11 cellular contexts compared by ENCODE assay signal in genomic region chr1:21901473-21901847, GRCh38. TPM values are rescaled to one million over a fixed set of nuclear protein-coding genes. Genes with fewer than 3 reads are reported as not detected.
A peak's percentile ranks its signal among the peaks of the same experiment; 100 is the strongest.
DNase-seq lines count a peak whose midpoint lies in the region; ATAC-seq and TF ChIP-seq lines count a peak whose summit lies in the region.
"Had no signal": no experiment of that assay in that cellular context is flagged by ENCODE, and none has a peak within 500 bp of the region (broad histone marks: within the 10 kb centered on the region; RNA-seq: fewer than 3 reads in every experiment).

No MANE protein-coding gene starts in this region.

- H2BK120ac ChIP-seq in trophoblast cell (ENCODE audit: insufficient read depth, low read length, poor library complexity) = peak overlapping the region; percentile 99

- H3K79me2 ChIP-seq in trophoblast cell (ENCODE audit: control insufficient read depth, insufficient read depth, low read length, poor library complexity) = peaks cover 18% of the 10 kb centered on the region

- peak overlapping the region; percentile 50 for H2AFZ ChIP-seq in trophoblast cell (ENCODE audit: insufficient read depth, low read length, poor library complexity)
- H2AFZ ChIP-seq: hepatocyte had no signal

- TF ChIP-seq EP300 in gastroesophageal sphincter (IDR thresholded peaks at IDR 0.05) = no peak

- no peaks in the 10 kb centered on the region for H3K9me3 ChIP-seq in Panc1 (ENCODE audit: control insufficient read depth, insufficient read depth, low read depth, low read length)
- H3K9me3 ChIP-seq in gastroesophageal sphincter = no peaks in the 10 kb centered on the region
- H3K9me3 ChIP-seq in trophoblast cell (ENCODE audit: insufficient read depth, low read depth, low read length) = no peaks in the 10 kb centered on the region

- peak overlapping the region; percentile 99 for H2BK12ac ChIP-seq in trophoblast cell (ENCODE audit: low read length)

- no CpG with 5 or more reads among the region's 5 CpGs for WGBS in gastroesophageal sphincter (ENCODE audit: low coverage in 1 of 2), 2 donors
- no CpG with 5 or more reads among the region's 5 CpGs for WGBS in trophoblast cell (ENCODE audit: extremely low coverage, insufficient coverage, insufficient read length)

- TF ChIP-seq POLR2A in gastroesophageal sphincter (IDR thresholded peaks at IDR 0.05) = no peak

- peak overlapping the region; percentile 98 for H2BK5ac ChIP-seq in trophoblast cell (ENCODE audit: low read depth, low read length, poor library complexity)

- peak overlapping the region; percentile 49 for H4K12ac ChIP-seq in trophoblast cell (ENCODE audit: low read depth, low read length)

- POLR2A ChIA-PET in Panc1 (lab: Charles Lee) = no interaction called here

- intact Hi-C loops in Panc1 (cut with micrococcal nuclease; ENCODE audit: unreplicated experiment) = no loop called here

- H3K4me2 ChIP-seq in trophoblast cell (ENCODE audit: low read length) = peak overlapping the region; percentile 6
- H3K4me2 ChIP-seq: hepatocyte had no signal

- H3K4me1 ChIP-seq in Panc1 (ENCODE audit: control insufficient read depth, insufficient read depth, low read length) = peaks cover 54% of the 10 kb centered on the region
- peaks cover 9 to 100% (median 93%) of the 10 kb centered on the region in 3 donors for H3K4me1 ChIP-seq in gastroesophageal sphincter
- H3K4me1 ChIP-seq in trophoblast cell (ENCODE audit: control insufficient read depth in 1 of 2, insufficient read depth in 2 of 2, low read length in 2 of 2) = peaks cover 74 to 86% of the 10 kb centered on the region in 2 experiments

- peak overlapping the region; percentile 96 for H3K14ac ChIP-seq in trophoblast cell (ENCODE audit: low read length)

- H3K4ac ChIP-seq in trophoblast cell (ENCODE audit: low read depth, low read length) = peak overlapping the region; percentile 96

- H3K27ac ChIP-seq in Panc1 (ENCODE audit: low read length) = peak overlapping the region; percentile 70
- peak overlapping the region; percentile 61 to 98 (median 98) for H3K27ac ChIP-seq in gastroesophageal sphincter
- H3K27ac ChIP-seq in trophoblast cell (ENCODE audit: low read depth, low read length) = peak overlapping the region; percentile 97
- H3K27ac ChIP-seq: hepatocyte had no signal

- H3K4me3 ChIP-seq in Panc1 (ENCODE audit: low read depth in 2 of 2, low read length in 2 of 2) (no peak overlapping the region), gastroesophageal sphincter (no peak overlapping the region), trophoblast cell (ENCODE audit: low read depth, low read length) (no peak overlapping the region)
- H3K4me3 ChIP-seq: hepatocyte had no signal

- no TSS peak for BruUV-seq in Panc1 (replicated peaks; lab: Mats Ljungman, UMichigan)

- peak overlapping the region; percentile 78 for H4K8ac ChIP-seq in trophoblast cell (ENCODE audit: low read depth, low read length)

- ATAC-seq in Panc1 = peak; percentile 51
- ATAC-seq in gastroesophageal sphincter = no peak
- no peak for ATAC-seq in GM19328 (IDR thresholded peaks at IDR 0.05; ENCODE audit: unreplicated experiment)
- ATAC-seq in activated CD4-positive, CD25-positive, alpha-beta regulatory T cell treated with anti-CD3 and anti-CD28 coated beads, Interleukin-2, amount 50 U/mL, for 24 hours = no peak
- ATAC-seq: activated CD8-positive, alpha-beta memory T cell treated with anti-CD3 and anti-CD28 coated beads, Interleukin-2, amount 10 ng/mL, durations not matched to agents 7 days and 5 days had no signal

- in situ Hi-C loops in Panc1 (cut with HindIII; ENCODE audit: low pct_unique_long_range_greater_than_20kb, low sequenced_read_pairs) = no loop called here

- H4K91ac ChIP-seq in trophoblast cell (ENCODE audit: low read depth, low read length) = peak overlapping the region; percentile 99

- H3K23ac ChIP-seq in trophoblast cell (ENCODE audit: low read length) = no peak overlapping the region

- TF ChIP-seq CTCF in Panc1 (IDR thresholded peaks at IDR 0.05) = no peak
- TF ChIP-seq CTCF in gastroesophageal sphincter (IDR thresholded peaks at IDR 0.05) = peak in 2 of 4 experiments; percentile 28 to 40

- CTCF ChIA-PET in Panc1 (lab: Charles Lee) = no interaction called here

- peak overlapping the region; percentile 50 for H2AK5ac ChIP-seq in trophoblast cell (ENCODE audit: low read length)

- peak overlapping the region; percentile 93 for H3K18ac ChIP-seq in trophoblast cell (ENCODE audit: low read length)

- H3K27me3 ChIP-seq in Panc1 (ENCODE audit: control insufficient read depth, insufficient read depth, low read length) (no peaks in the 10 kb centered on the region), gastroesophageal sphincter (no peaks in the 10 kb centered on the region), trophoblast cell (ENCODE audit: insufficient read depth, low read length) (no peaks in the 10 kb centered on the region)
- H3K27me3 ChIP-seq: hepatocyte had no signal

- H3K79me1 ChIP-seq in trophoblast cell (ENCODE audit: low read length) = peaks cover 69% of the 10 kb centered on the region

- DNase-seq in 8988T = peak; percentile 46
- no peak for DNase-seq in Panc1 (ENCODE audit: low read depth, low spot score)
- DNase-seq in trophoblast cell = no peak
- DNase-seq in activated T-cell treated with anti-CD3 and anti-CD28 coated beads, Interleukin-2, amount 50 U/mL, for 48 hours = no peak
- DNase-seq in GM19238 (ENCODE audit: insufficient read length, low spot score) = no peak
- DNase-seq: activated CD8-positive, alpha-beta memory T cell treated with anti-CD3 and anti-CD28 coated beads, Interleukin-2, amount 10 ng/mL, durations not matched to agents 7 days and 5 days; KBM-7 had no signal

- H3K36me3 ChIP-seq in Panc1 (ENCODE audit: control insufficient read depth, insufficient read depth, low read length) (no peaks in the 10 kb centered on the region), gastroesophageal sphincter (peaks cover 0 to 16% of the 10 kb centered on the region in 2 donors), trophoblast cell (ENCODE audit: control insufficient read depth in 1 of 2, insufficient read depth in 2 of 2, low read length in 2 of 2) (peaks cover 4 to 9% of the 10 kb centered on the region in 2 experiments)

- no peak overlapping the region for H3K9ac ChIP-seq in trophoblast cell (ENCODE audit: low read length)

RNA-seq across cellular contexts. Expression of gene HSPG2, which starts 35.6 kb away (rescaled TPM):
- 171 TPM for total RNA-seq in Panc1 (2021; ENCODE audit: unreplicated experiment)
- 324 TPM for polyA plus RNA-seq in Panc1 (2012; ENCODE audit: insufficient read length)
- 1,000 to 10,000 TPM in 1 of 4 donors, 100 to 1,000 TPM in 3; 311 to 1,021 (median 351) TPM for total RNA-seq in gastroesophageal sphincter
- polyA plus RNA-seq in trophoblast cell (2013) = 97.2 and 106 TPM in 2 replicates
